ENCODE assay signal across 9 cellular contexts in the genomic region with DNA sequence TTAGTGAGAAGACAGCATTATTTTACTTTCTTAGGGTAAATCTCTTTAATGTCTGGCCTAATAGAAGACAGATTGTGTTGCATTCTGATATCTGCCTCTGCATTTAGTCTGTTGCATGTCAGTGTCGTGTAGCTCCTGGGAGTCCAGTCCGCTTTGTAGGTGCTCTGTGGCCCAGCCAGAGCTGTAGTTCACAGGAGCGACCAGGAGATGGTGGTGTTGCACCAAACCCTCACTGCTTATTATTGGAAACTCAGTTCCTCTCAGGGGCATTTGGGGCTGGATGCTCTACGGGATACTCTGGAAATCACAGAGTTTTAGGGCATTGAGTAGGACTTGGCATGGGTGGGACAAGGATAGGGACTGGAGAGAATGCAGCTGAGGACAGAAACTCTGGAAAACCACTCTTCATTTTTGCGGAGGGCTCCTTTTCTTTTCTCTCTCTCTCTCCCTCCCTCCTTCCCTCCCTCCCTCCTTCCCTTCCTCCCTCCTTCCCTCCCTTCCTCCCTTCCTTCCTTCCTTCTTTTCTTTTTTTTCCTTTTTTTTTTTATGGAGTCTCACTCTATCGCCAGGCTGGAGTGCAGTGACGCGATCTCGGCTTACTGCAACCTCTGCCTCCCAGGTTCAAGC. TPM values are rescaled to one million over a fixed set of nuclear protein-coding genes. Genes with fewer than 3 reads are reported as not detected.
DNase-seq lines count a peak whose midpoint lies in the region; ATAC-seq and TF ChIP-seq lines count a peak whose summit lies in the region.
"Had no signal": no experiment of that assay in that cellular context is flagged by ENCODE, and none has a peak within 500 bp of the region (broad histone marks: within the 10 kb centered on the region; RNA-seq: fewer than 3 reads in every experiment).

No MANE protein-coding gene starts in this region.

- H3K27ac Mint-ChIP-seq in Calu3 (ENCODE audit: unreplicated experiment) = no peak overlapping the region
- peak overlapping the region in 1 of 2 donors; percentile 70 for H3K27ac Mint-ChIP-seq in natural killer cell treated with Interleukin-12 subunit alpha and Interleukin-12 subunit beta and Interleukin-15 and Interleukin-18, amount 100 ng/mL, for 72 hours
- H3K27ac Mint-ChIP-seq: dendritic cell treated with granulocyte-macrophage colony-stimulating factor and Interleukin-4, amounts not matched to agents 40 ng/mL and 50 ng/mL, for 4 days had no signal

- DNase-seq in Calu3 = peak; percentile 79
- DNase-seq in HPDE6-E6E7 (ENCODE audit: extremely low spot score) = peak; percentile 45
- peak; percentile 76 for DNase-seq in PC-3
- peak; percentile 77 for DNase-seq in activated T-cell treated with anti-CD3 and anti-CD28 coated beads, Interleukin-2, amount 50 U/mL, for 1 hour
- no peak for DNase-seq in esophagus squamous epithelium (lab: John Stamatoyannopoulos, UW)
- peak; percentile 68 for DNase-seq in natural killer cell treated with Interleukin-12 subunit alpha and Interleukin-12 subunit beta and Interleukin-15 and Interleukin-18, amount 100 ng/mL, for 72 hours (ENCODE audit: low spot score)
- peak in 1 of 2 donors; percentile 78 for DNase-seq in suprapubic skin (ENCODE audit: low spot score in 2 of 2)

- H3K9me3 Mint-ChIP-seq in Calu3 (ENCODE audit: low read depth, unreplicated experiment) = no peaks in the 10 kb centered on the region
- H3K9me3 Mint-ChIP-seq in natural killer cell treated with Interleukin-12 subunit alpha and Interleukin-12 subunit beta and Interleukin-15 and Interleukin-18, amount 100 ng/mL, for 72 hours = no peaks in the 10 kb centered on the region

- CTCF ChIA-PET in Calu3 (lab: Charles Lee) = interaction anchor here (0.6 to 1.5 kb wide), 7 partner anchors 66 to 652 kb away, joined by 3 to 13 read pairs (median 4); no protein-coding TSS in a partner anchor
- CTCF ChIA-PET in PC-3 (lab: Charles Lee) = interaction anchor here (1.4 kb wide), 1 partner anchor 66 kb away, joined by 5 read pairs; no protein-coding TSS in a partner anchor

- H3K4me1 Mint-ChIP-seq in Calu3 (ENCODE audit: low read depth, unreplicated experiment) = peaks cover 10% of the 10 kb centered on the region
- H3K4me1 Mint-ChIP-seq in natural killer cell treated with Interleukin-12 subunit alpha and Interleukin-12 subunit beta and Interleukin-15 and Interleukin-18, amount 100 ng/mL, for 72 hours (ENCODE audit: low read depth in 2 of 2) = peaks cover 49 to 55% of the 10 kb centered on the region in 2 donors

- no peak overlapping the region for H3K4me3 Mint-ChIP-seq in Calu3 (ENCODE audit: low read depth, unreplicated experiment)
- no peak overlapping the region for H3K4me3 Mint-ChIP-seq in natural killer cell treated with Interleukin-12 subunit alpha and Interleukin-12 subunit beta and Interleukin-15 and Interleukin-18, amount 100 ng/mL, for 72 hours
- H3K4me3 Mint-ChIP-seq: dendritic cell treated with granulocyte-macrophage colony-stimulating factor and Interleukin-4, amounts not matched to agents 40 ng/mL and 50 ng/mL, for 4 days had no signal

- no peaks in the 10 kb centered on the region for H3K9me3 ChIP-seq in PC-3 (ENCODE audit: low read length)
- no peaks in the 10 kb centered on the region for H3K9me3 ChIP-seq in esophagus squamous epithelium
- H3K9me3 ChIP-seq in suprapubic skin = no peaks in the 10 kb centered on the region

- no peaks in the 10 kb centered on the region for H3F3A ChIP-seq in PC-3 (ENCODE audit: low read length, unreplicated experiment)

- no peaks in the 10 kb centered on the region for H3K27me3 ChIP-seq in PC-3 (ENCODE audit: low read length)
- H3K27me3 ChIP-seq in esophagus squamous epithelium = no peaks in the 10 kb centered on the region
- H3K27me3 ChIP-seq in suprapubic skin = no peaks in the 10 kb centered on the region

- H3K9ac ChIP-seq in PC-3 (ENCODE audit: low read length) = no peak overlapping the region

- H3K4me2 ChIP-seq in PC-3 (ENCODE audit: low read length) = no peak overlapping the region

- ATAC-seq in PC-3 (peak; percentile 70), GM19467 (IDR thresholded peaks at IDR 0.05; ENCODE audit: unreplicated experiment) (no peak)
- ATAC-seq in natural killer cell treated with Interleukin-12 subunit alpha and Interleukin-12 subunit beta and Interleukin-15 and Interleukin-18, amount 100 ng/mL, for 72 hours = peak; percentile 78 to 82

- TF ChIP-seq EP300 in suprapubic skin (IDR thresholded peaks at IDR 0.05) = no peak

- TF ChIP-seq POLR2A in esophagus squamous epithelium (IDR thresholded peaks at IDR 0.05) = no peak
- no peak for TF ChIP-seq POLR2A in suprapubic skin (IDR thresholded peaks at IDR 0.05)

- intact Hi-C loops in Calu3 (cut with micrococcal nuclease; ENCODE audit: unreplicated experiment) = loop anchor here (10.0 kb wide), 1 partner anchor 66 kb away; no protein-coding TSS in a partner anchor
- intact Hi-C loops in PC-3 (cut with micrococcal nuclease) = loop anchor here (5.0 to 10.0 kb wide), 2 partner anchors 66 to 83 kb away; no protein-coding TSS in a partner anchor
- intact Hi-C loops in esophagus squamous epithelium (cut with DNase I) = no loop called here

- H3K27ac ChIP-seq in PC-3 (ENCODE audit: low read length) (no peak overlapping the region), esophagus squamous epithelium (no peak overlapping the region), suprapubic skin (no peak overlapping the region)

- H2AFZ ChIP-seq in PC-3 (ENCODE audit: low read length) = no peak overlapping the region

- H3K9me2 ChIP-seq in PC-3 (replicated peaks; ENCODE audit: low read length) = no peaks in the 10 kb centered on the region

- WGBS in esophagus squamous epithelium, 2 donors = 53 to 54% methylated on average over 8 to 9 of the region's 9 CpGs
- WGBS in suprapubic skin = 45% methylated on average over 9 of the region's 9 CpGs

- BruUV-seq in Calu3 (replicated peaks; lab: Mats Ljungman, UMichigan) = no TSS peak
- no TSS peak for BruUV-seq in PC-3 (replicated peaks; lab: Mats Ljungman, UMichigan)

- H3K4me1 ChIP-seq in PC-3 (ENCODE audit: insufficient read depth, low read length) (peaks cover 2% of the 10 kb centered on the region), esophagus squamous epithelium (peaks cover 7 to 30% (median 18%) of the 10 kb centered on the region in 3 donors), suprapubic skin (peaks cover 17% of the 10 kb centered on the region)

- no peaks in the 10 kb centered on the region for H3K36me3 ChIP-seq in PC-3 (ENCODE audit: low read depth, low read length)
- H3K36me3 ChIP-seq in esophagus squamous epithelium = peaks cover 4 to 50% (median 9%) of the 10 kb centered on the region in 3 donors
- peaks cover 25% of the 10 kb centered on the region for H3K36me3 ChIP-seq in suprapubic skin

- H3K4me3 ChIP-seq in PC-3 (ENCODE audit: low read length) (no peak overlapping the region), esophagus squamous epithelium (no peak overlapping the region), suprapubic skin (no peak overlapping the region)

- no peaks in the 10 kb centered on the region for H3K36me3 Mint-ChIP-seq in Calu3 (ENCODE audit: insufficient read depth, unreplicated experiment)
- H3K36me3 Mint-ChIP-seq in natural killer cell treated with Interleukin-12 subunit alpha and Interleukin-12 subunit beta and Interleukin-15 and Interleukin-18, amount 100 ng/mL, for 72 hours = no peaks in the 10 kb centered on the region

- peak; percentile 86 for TF ChIP-seq CTCF in Calu3 (IDR thresholded peaks at IDR 0.05; ENCODE audit: unreplicated experiment)
- peak; percentile 79 for TF ChIP-seq CTCF in PC-3 (conservative IDR thresholded peaks at IDR 0.05; ENCODE audit: low read depth, low read length)
- TF ChIP-seq CTCF in esophagus squamous epithelium (IDR thresholded peaks at IDR 0.05) = peak; percentile 72 to 93 (median 88)
- TF ChIP-seq CTCF in suprapubic skin (IDR thresholded peaks at IDR 0.05) = peak; percentile 73 to 94

- peaks cover 9% of the 10 kb centered on the region for H3K79me2 ChIP-seq in PC-3 (ENCODE audit: low read length)

- no peaks in the 10 kb centered on the region for H4K20me1 ChIP-seq in PC-3 (ENCODE audit: low read length)

- no peaks in the 10 kb centered on the region for H3K27me3 Mint-ChIP-seq in Calu3 (ENCODE audit: unreplicated experiment)
- no peaks in the 10 kb centered on the region for H3K27me3 Mint-ChIP-seq in natural killer cell treated with Interleukin-12 subunit alpha and Interleukin-12 subunit beta and Interleukin-15 and Interleukin-18, amount 100 ng/mL, for 72 hours
- H3K27me3 Mint-ChIP-seq: dendritic cell treated with granulocyte-macrophage colony-stimulating factor and Interleukin-4, amounts not matched to agents 40 ng/mL and 50 ng/mL, for 4 days had no signal

- POLR2A ChIA-PET in PC-3 (lab: Charles Lee; ENCODE audit: unreplicated experiment) = interaction anchor here (0.6 kb wide), 1 partner anchor 314 kb away, joined by 3 read pairs; no protein-coding TSS in a partner anchor

RNA-seq across cellular contexts. Expression of a gene that starts 21.7 kb away (rescaled TPM):
- total RNA-seq in Calu3 (2022) = 0.52 and 0.64 TPM in 2 replicates
- 0.15 and 0.23 TPM in 2 replicates for total RNA-seq in PC-3 (2014; rRNA removed)
- 1 to 10 TPM in 2 of 4 donors, under 1 TPM in 2; 0.50 to 2.4 (median 1.4) TPM for total RNA-seq in esophagus squamous epithelium
- total RNA-seq in natural killer cell treated with Interleukin-12 subunit alpha and Interleukin-12 subunit beta and Interleukin-15 and Interleukin-18, amount 100 ng/mL, for 72 hours = 10 to 100 TPM in 1 of 2 donors, 1 to 10 TPM in 1; 6.0 to 12.6 TPM
- 1 to 10 TPM in 2 of 4 donors, under 1 TPM in 2; 0.72 to 7.6 (median 1.1) TPM for total RNA-seq in suprapubic skin

RNA-seq across cellular contexts. Expression of a gene that starts 57.4 kb away (rescaled TPM):
- total RNA-seq in Calu3 (2022) (not detected in 2 replicates), PC-3 (2014; rRNA removed) (not detected in 2 replicates), esophagus squamous epithelium (not detected), suprapubic skin (not detected)
- not detected for total RNA-seq in natural killer cell treated with Interleukin-12 subunit alpha and Interleukin-12 subunit beta and Interleukin-15 and Interleukin-18, amount 100 ng/mL, for 72 hours
